In genomic region chr3:13753926-13754325, GRCh38 we compare ENCODE assay signal across 1 cellular context.
TF ChIP-seq lines count a peak whose summit lies in the region.

No MANE protein-coding gene starts in this region.

TF ChIP-seq in K562, 482 proteins besides CTCF, POLR2A, EP300 and RAD21 (continued from another document):
- no peak for TF ChIP-seq ZBTB2 (IDR thresholded peaks at IDR 0.05)
